ENCODE assay signal across 15 cellular contexts in genomic region chr5:53874409-53874808, GRCh38.
DNase-seq lines count a peak whose midpoint lies in the region; ATAC-seq, FAIRE-seq and TF ChIP-seq lines count a peak whose summit lies in the region.
"Had no signal": no experiment of that assay in that cellular context is flagged by ENCODE, and none has a peak within 500 bp of the region (broad histone marks: within the 10 kb centered on the region; RNA-seq: fewer than 3 reads in every experiment).

No MANE protein-coding gene starts in this region.

- in situ Hi-C loops in GM13977 (cut with MboI; ENCODE audit: low pct_unique_long_range_greater_than_20kb, low sequenced_read_pairs, unreplicated experiment): no loop called here

- FAIRE-seq in A549 (lab: Jason Lieb, UNC): no peak
- FAIRE-seq: endometrium had no signal

- DNase-seq in A549 (ENCODE audit: low read depth in 1 of 2, low spot score in 1 of 2): peak in 1 of 2 experiments; percentile 6
- DNase-seq in GM12864 (ENCODE audit: low read depth): no peak
- DNase-seq in OCI-M1 (lab: John Stamatoyannopoulos, UW): peak; percentile 53
- peak; percentile 38 for DNase-seq in fibroblast of pulmonary artery (ENCODE audit: low read depth)
- DNase-seq in stimulated activated CD8-positive, alpha-beta memory T cell treated with anti-CD3 and anti-CD28 coated beads, Interleukin-4, amount 100 ng/mL, for 48 hours: no peak
- no peak for DNase-seq in GM13977 (ENCODE audit: low spot score)
- DNase-seq: activated CD8-positive, alpha-beta memory T cell treated with anti-CD3 and anti-CD28 coated beads, Interleukin-2, amount 10 ng/mL, durations not matched to agents 7 days and 5 days; amygdala; KBM-7; NCI-H446 had no signal

- TF ChIP-seq CTCF in A549 (IDR thresholded peaks at IDR 0.05) (no peak), GM12864 (IDR thresholded peaks at IDR 0.05; ENCODE audit: low read depth, low read length, missing control alignments) (peak; percentile 20), fibroblast of pulmonary artery (IDR thresholded peaks at IDR 0.05; ENCODE audit: low read length, missing control alignments) (peak; percentile 38), GM13977 (IDR thresholded peaks at IDR 0.05; ENCODE audit: extremely low read depth, insufficient read depth, missing control alignments) (no peak)

- TF ChIP-seq EP300 in A549 (IDR thresholded peaks at IDR 0.05): no peak

- H3K4me3 ChIP-seq in A549: no peak overlapping the region
- H3K4me3 ChIP-seq in GM12864 (ENCODE audit: low read depth, low read length): no peak overlapping the region
- H3K4me3 ChIP-seq in fibroblast of pulmonary artery (replicated peaks; ENCODE audit: low read depth, low read length): no peak overlapping the region
- H3K4me3 ChIP-seq: tibial nerve had no signal

- WGBS in A549 (ENCODE audit: missing lambda C conversion rate): 22% methylated on average over 1 of the region's 1 CpG

- TF ChIP-seq RAD21 in A549 (conservative IDR thresholded peaks at IDR 0.05 in 1 of 2, IDR thresholded peaks at IDR 0.05 in 1 of 2): 0 out of 5 replicates have a peak, but pooled peaks of 1 of the 2 experiments have one; percentile 14

- TF ChIP-seq POLR2A in A549 (IDR thresholded peaks at IDR 0.05; ENCODE audit: low read length): no peak

- no peaks in the 10 kb centered on the region for H3K9me3 ChIP-seq in A549
- H3K9me3 ChIP-seq: tibial nerve had no signal

- CTCF ChIA-PET in A549 (lab: Yijun Ruan, JAX): no interaction called here

- H3K4me2 ChIP-seq in A549: no peak overlapping the region

- no peak overlapping the region for H3K27ac ChIP-seq in A549
- H3K27ac ChIP-seq: parathyroid adenoma, tibial nerve had no signal

- POLR2A ChIA-PET in A549 (lab: Yijun Ruan, JAX): no interaction called here

- ATAC-seq in A549 (peak; percentile 13 to 43; a peak in 1 of 6 replicates), HG03097 (IDR thresholded peaks at IDR 0.05; ENCODE audit: low FRiP score, unreplicated experiment) (no peak), HG02623 (IDR thresholded peaks at IDR 0.05; ENCODE audit: unreplicated experiment) (no peak)
- ATAC-seq: activated CD8-positive, alpha-beta memory T cell treated with anti-CD3 and anti-CD28 coated beads, Interleukin-2, amount 10 ng/mL, durations not matched to agents 7 days and 5 days had no signal

- no peaks in the 10 kb centered on the region for H3K4me1 ChIP-seq in A549
- H3K4me1 ChIP-seq: parathyroid adenoma, tibial nerve had no signal

TF ChIP-seq in A549, 52 proteins besides CTCF, POLR2A, EP300 and RAD21:
- TF ChIP-seq ATOH8 (CRISPR knock-in tag; IDR thresholded peaks at IDR 0.05; ENCODE audit: low read depth) (no peak), HES2 (IDR thresholded peaks at IDR 0.05) (no peak), HOXB13 (CRISPR knock-in tag; IDR thresholded peaks at IDR 0.05; ENCODE audit: low read depth) (no peak), TFCP2L1 (CRISPR knock-in tag; IDR thresholded peaks at IDR 0.05) (no peak), SMC3 (IDR thresholded peaks at IDR 0.05) (no peak), GATA3 (IDR thresholded peaks at IDR 0.05; ENCODE audit: borderline replicate concordance) (no peak), RFX5 (IDR thresholded peaks at IDR 0.05) (no peak), PHF8 (IDR thresholded peaks at IDR 0.05; ENCODE audit: borderline replicate concordance, low read depth) (no peak), CHD4 (IDR thresholded peaks at IDR 0.05; ENCODE audit: borderline replicate concordance) (no peak), ZC3H11A (IDR thresholded peaks at IDR 0.05) (no peak), FOSL2 (IDR thresholded peaks at IDR 0.05) (no peak), FOSL2 (CRISPR knock-in tag; IDR thresholded peaks at IDR 0.05) (no peak), HMGXB4 (CRISPR knock-in tag; IDR thresholded peaks at IDR 0.05; ENCODE audit: borderline replicate concordance) (no peak), ESRRA (IDR thresholded peaks at IDR 0.05; ENCODE audit: borderline replicate concordance, low read length) (no peak), REST (IDR thresholded peaks at IDR 0.05) (no peak), MAFK (IDR thresholded peaks at IDR 0.05; ENCODE audit: partially characterized antibody) (no peak), ELK1 (IDR thresholded peaks at IDR 0.05; ENCODE audit: low read depth, low read length) (no peak), RCOR1 (IDR thresholded peaks at IDR 0.05; ENCODE audit: low read depth, low read length) (no peak), RNF2 (IDR thresholded peaks at IDR 0.05; ENCODE audit: borderline replicate concordance, low read depth) (no peak)

Comparison
In these comparisons a context has a peak if more than half of its experiments do, and no peak if none do; other contexts are left out.
1. ATAC-seq: peak in A549 (2 of 2); none in HG03097 (single experiment) and HG02623 (single experiment).
2. DNase-seq: peak in OCI-M1 (single experiment) and fibroblast of pulmonary artery (single experiment); none in GM12864 (single experiment), stimulated activated CD8-positive, alpha-beta memory T cell treated with anti-CD3 and anti-CD28 coated beads, Interleukin-4, amount 100 ng/mL, for 48 hours (single experiment) and GM13977 (single experiment).
3. CTCF ChIP-seq: peak in GM12864 (single experiment) and fibroblast of pulmonary artery (single experiment); none in A549 (single experiment) and GM13977 (single experiment).